8 cellular contexts compared by ENCODE assay signal in genomic region chr11:65110354-65110861, GRCh38. TPM values are rescaled to one million over a fixed set of nuclear protein-coding genes. Genes with fewer than 3 reads are reported as not detected.
DNase-seq lines count a peak whose midpoint lies in the region; ATAC-seq, FAIRE-seq and TF ChIP-seq lines count a peak whose summit lies in the region.

No MANE protein-coding gene starts in this region.

- TF ChIP-seq CTCF in SK-N-SH (IDR thresholded peaks at IDR 0.05) (peak; percentile 89), pancreas (IDR thresholded peaks at IDR 0.05) (peak; percentile 98 to 99 (median 98)), thoracic aorta (IDR thresholded peaks at IDR 0.05) (peak; percentile 100)

- peak; percentile 56 for TF ChIP-seq RAD21 in SK-N-SH (IDR thresholded peaks at IDR 0.05; ENCODE audit: low read length)

- intact Hi-C loops in activated naive CD4-positive, alpha-beta T cell treated with anti-CD3 and anti-CD28 coated beads for 36 hours (cut with micrococcal nuclease) = loop anchor here (1.0 to 5.0 kb wide), 6 partner anchors 8 to 222 kb away; partner anchors contain the start of genes CAPN1, DPF2, POLA2 and SAC3D1
- intact Hi-C loops in pancreas (cut with DNase I) = loop anchor here in 1 of 3 donors (10.0 kb wide), 1 partner anchor 96 kb away; the partner anchor contains the start of gene ARL2

- peak overlapping the region; percentile 29 for H3K4me3 Mint-ChIP-seq in activated naive CD4-positive, alpha-beta T cell treated with anti-CD3 and anti-CD28 coated beads for 36 hours

- peaks cover 38% of the 10 kb centered on the region for H3K4me1 Mint-ChIP-seq in activated naive CD4-positive, alpha-beta T cell treated with anti-CD3 and anti-CD28 coated beads for 36 hours (ENCODE audit: low read depth)

- CTCF ChIA-PET in SK-N-SH (lab: Yijun Ruan, JAX) = interaction anchor here (0.6 to 6.1 kb wide), 29 partner anchors 8 to 860 kb away, joined by 3 to 150 read pairs (median 4); partner anchors contain the start of genes ARL2, CAPN1, CDCA5 and FAU
- CTCF ChIA-PET in activated naive CD4-positive, alpha-beta T cell treated with anti-CD3 and anti-CD28 coated beads for 36 hours (lab: Charles Lee) = interaction anchor here (0.5 to 4.1 kb wide), 27 partner anchors 8 to 264 kb away, joined by 3 to 41 read pairs (median 4); partner anchors contain the start of genes ARL2, CAPN1, CDC42EP2 and DPF2

- peaks cover 9 to 37% of the 10 kb centered on the region in 2 experiments; a peak in 3 of 4 replicates for H3K4me1 ChIP-seq in SK-N-SH (ENCODE audit: control insufficient read depth in 1 of 2, insufficient read depth in 2 of 2, low read depth in 1 of 2, low read length in 1 of 2)
- peaks cover 26 to 29% (median 28%) of the 10 kb centered on the region in 3 donors for H3K4me1 ChIP-seq in pancreas
- peaks cover 17 to 32% of the 10 kb centered on the region in 2 donors for H3K4me1 ChIP-seq in thoracic aorta (ENCODE audit: control insufficient read depth in 1 of 2, low read depth in 2 of 2)

- peak overlapping the region in 1 of 2 experiments; percentile 39; a peak in 3 of 4 replicates for H3K27ac ChIP-seq in SK-N-SH (ENCODE audit: low read depth in 2 of 2, low read length in 1 of 2)
- peak overlapping the region in 1 of 4 donors; percentile 51 for H3K27ac ChIP-seq in pancreas
- peak overlapping the region in 1 of 2 donors; percentile 37 for H3K27ac ChIP-seq in thoracic aorta

- H3K79me2 ChIP-seq in SK-N-SH (ENCODE audit: insufficient read depth) = peaks cover 12% of the 10 kb centered on the region; the same call in 1 of the 2 replicates

- H4K20me1 ChIP-seq in SK-N-SH (ENCODE audit: insufficient read depth) = peaks cover 6% of the 10 kb centered on the region; the same call in 1 of the 2 replicates

- FAIRE-seq in GM12892 (lab: Jason Lieb, UNC) (peak; percentile 98), frontal cortex (lab: Jason Lieb, UNC) (no peak), pancreas (lab: Jason Lieb, UNC) (no peak)

- POLR2A ChIA-PET in SK-N-SH (lab: Yijun Ruan, JAX) = interaction anchor here (0.7 to 4.1 kb wide), 5 partner anchors 8 to 70 kb away, joined by 3 to 27 read pairs (median 8); partner anchors contain the start of genes FAU, MRPL49, SAC3D1 and VPS51

- H3K27me3 Mint-ChIP-seq in activated naive CD4-positive, alpha-beta T cell treated with anti-CD3 and anti-CD28 coated beads for 36 hours (ENCODE audit: low read depth) = no peaks in the 10 kb centered on the region

- peak overlapping the region; percentile 46 for H3K27ac Mint-ChIP-seq in activated naive CD4-positive, alpha-beta T cell treated with anti-CD3 and anti-CD28 coated beads for 36 hours

- DNase-seq in GM12892 (ENCODE audit: insufficient read length) (peak; percentile 88), NCI-H1105 treated with DMSO at 0.1 percent for 48 hours (lab: John Stamatoyannopoulos, UW) (peak; percentile 72), SK-N-SH (peak; percentile 91), frontal cortex (ENCODE audit: low spot score in 2 of 2) (peak; percentile 88 to 90), pancreas (peak; percentile 79 to 99 (median 92)), thoracic aorta (ENCODE audit: low spot score) (peak; percentile 65)
- DNase-seq in activated naive CD4-positive, alpha-beta T cell treated with anti-CD3 and anti-CD28 coated beads for 36 hours = peak; percentile 99

- H3K4me2 ChIP-seq in SK-N-SH = no peak overlapping the region

- H3K27me3 ChIP-seq in SK-N-SH (ENCODE audit: insufficient read depth) (no peaks in the 10 kb centered on the region), pancreas (no peaks in the 10 kb centered on the region), thoracic aorta (replicated peaks; ENCODE audit: insufficient read depth) (no peaks in the 10 kb centered on the region)

- ATAC-seq in pancreas = peak; percentile 34 to 71 (median 56)
- peak; percentile 47 for ATAC-seq in thoracic aorta (ENCODE audit: insufficient number of reproducible peaks, low FRiP score, low read depth)
- no peak for ATAC-seq in GM18517 (IDR thresholded peaks at IDR 0.05; ENCODE audit: unreplicated experiment)

- 3% methylated on average over 14 of the region's 18 CpGs for WGBS in SK-N-SH (ENCODE audit: low lambda C conversion rate)
- WGBS in pancreas, 2 donors = 9 to 10% methylated on average over 18 of the region's 18 CpGs

- H3K9me3 ChIP-seq in SK-N-SH (no peaks in the 10 kb centered on the region), pancreas (no peaks in the 10 kb centered on the region), thoracic aorta (no peaks in the 10 kb centered on the region)

- H2AFZ ChIP-seq in SK-N-SH (ENCODE audit: low read depth) = no peak overlapping the region

- no peak overlapping the region for H3K9ac ChIP-seq in SK-N-SH

- H3K9me3 Mint-ChIP-seq in activated naive CD4-positive, alpha-beta T cell treated with anti-CD3 and anti-CD28 coated beads for 36 hours = no peaks in the 10 kb centered on the region

- TF ChIP-seq POLR2A in GM12892 (IDR thresholded peaks at IDR 0.05; ENCODE audit: low read depth, low read length) = no peak

- TF ChIP-seq EP300 in SK-N-SH (IDR thresholded peaks at IDR 0.05; ENCODE audit: borderline replicate concordance in 1 of 2, low read depth in 1 of 2, low read length in 1 of 2) = no peak

- no peaks in the 10 kb centered on the region for H3K9me2 ChIP-seq in SK-N-SH

- H3K4me3 ChIP-seq in SK-N-SH (ENCODE audit: low read depth in 2 of 2, low read length in 1 of 2) (no peak overlapping the region; a peak in 2 of 4 replicates), pancreas (no peak overlapping the region), thoracic aorta (peak overlapping the region; percentile 24)

- H3K36me3 Mint-ChIP-seq in activated naive CD4-positive, alpha-beta T cell treated with anti-CD3 and anti-CD28 coated beads for 36 hours (ENCODE audit: low read depth) = peaks cover under 1% of the 10 kb centered on the region

- H3K36me3 ChIP-seq in SK-N-SH (replicated peaks in 1 of 2; ENCODE audit: control insufficient read depth in 1 of 2, insufficient read depth in 2 of 2, low read length in 1 of 2) (peaks cover 0 to 26% of the 10 kb centered on the region in 2 experiments), pancreas (peaks cover 0 to 23% (median 7%) of the 10 kb centered on the region in 3 donors), thoracic aorta (peaks cover 25% of the 10 kb centered on the region)

- H3F3A ChIP-seq in SK-N-SH (replicated peaks; ENCODE audit: insufficient read depth) = peaks cover 13% of the 10 kb centered on the region

TF ChIP-seq in SK-N-SH, 30 proteins besides CTCF, POLR2A, EP300 and RAD21:
- peak; percentile 34 for TF ChIP-seq CHD2 (IDR thresholded peaks at IDR 0.05; ENCODE audit: low read length, partially characterized antibody)
- TF ChIP-seq SMC3 (IDR thresholded peaks at IDR 0.05; ENCODE audit: low read depth, low read length) = peak; percentile 61
- no peak for TF ChIP-seq TEAD4 (IDR thresholded peaks at IDR 0.05; ENCODE audit: borderline replicate concordance, insufficient read depth)

RNA-seq across cellular contexts. Expression of gene TM7SF2, which starts 1.3 kb away (rescaled TPM):
- polyA plus RNA-seq in GM12892 (2012; ENCODE audit: missing spikeins) = 13.1 TPM
- 87.8 and 90.0 TPM in 2 replicates for polyA plus RNA-seq in SK-N-SH (2012; rRNA removed)
- 38.0 and 59.9 TPM in 2 replicates for polyA plus RNA-seq in SK-N-SH (2012; cell fraction: cytosol; rRNA removed)
- 161 and 164 TPM in 2 replicates for polyA plus RNA-seq in SK-N-SH (2012; cell fraction: nucleus; rRNA removed)
- 10 to 100 TPM; 10.9 to 11.9 TPM for total RNA-seq in activated naive CD4-positive, alpha-beta T cell treated with anti-CD3 and anti-CD28 coated beads for 36 hours
- total RNA-seq in frontal cortex = 54.6 TPM
- 100 to 1,000 TPM in 1 of 6 donors, 10 to 100 TPM in 5; 12.8 to 176 (median 43.4) TPM for total RNA-seq in pancreas
- polyA plus RNA-seq in pancreas = 100 to 1,000 TPM in 1 of 2 donors, 10 to 100 TPM in 1; 76.8 to 203 TPM
- 10 to 100 TPM in 1 of 2 donors, 1 to 10 TPM in 1; 2.5 to 49.0 TPM for total RNA-seq in thoracic aorta

RNA-seq across cellular contexts. Expression of gene ZNHIT2, which starts 7.1 kb away (rescaled TPM):
- 0.53 TPM for polyA plus RNA-seq in GM12892 (2012; ENCODE audit: missing spikeins)
- polyA plus RNA-seq in SK-N-SH (2012; rRNA removed) (5.6 and 5.9 TPM in 2 replicates), pancreas (10 to 100 TPM; 14.0 to 17.8 TPM)
- 2.4 and 4.1 TPM in 2 replicates for polyA plus RNA-seq in SK-N-SH (2012; cell fraction: cytosol; rRNA removed)
- 4.1 and 8.9 TPM in 2 replicates for polyA plus RNA-seq in SK-N-SH (2012; cell fraction: nucleus; rRNA removed)
- 1 to 10 TPM; 5.6 to 6.1 TPM for total RNA-seq in activated naive CD4-positive, alpha-beta T cell treated with anti-CD3 and anti-CD28 coated beads for 36 hours
- total RNA-seq in frontal cortex (6.1 TPM), pancreas (10 to 100 TPM in 1 of 6 donors, 1 to 10 TPM in 5; 4.3 to 11.7 (median 7.1) TPM), thoracic aorta (10 to 100 TPM; 10.0 to 13.8 TPM)

RNA-seq across cellular contexts. Expression of gene FAU, which starts 11.5 kb away (rescaled TPM):
- polyA plus RNA-seq in GM12892 (2012; ENCODE audit: missing spikeins) = 1,538 TPM
- polyA plus RNA-seq in SK-N-SH (2012; rRNA removed) (912 and 1,210 TPM in 2 replicates), pancreas (100 to 1,000 TPM; 530 to 652 TPM)
- polyA plus RNA-seq in SK-N-SH (2012; cell fraction: cytosol; rRNA removed) = 839 and 875 TPM in 2 replicates
- polyA plus RNA-seq in SK-N-SH (2012; cell fraction: nucleus; rRNA removed) = 329 and 754 TPM in 2 replicates
- 1,000 to 10,000 TPM; 1,272 to 1,294 TPM for total RNA-seq in activated naive CD4-positive, alpha-beta T cell treated with anti-CD3 and anti-CD28 coated beads for 36 hours
- total RNA-seq in frontal cortex (251 TPM), pancreas (100 to 1,000 TPM; 493 to 810 (median 529) TPM), thoracic aorta (100 to 1,000 TPM; 365 to 553 TPM)

RNA-seq across cellular contexts. Expression of gene MRPL49, which starts 11.7 kb away (rescaled TPM):
- polyA plus RNA-seq in GM12892 (2012; ENCODE audit: missing spikeins) = 42.1 TPM
- polyA plus RNA-seq in SK-N-SH (2012; rRNA removed) (56.7 and 89.7 TPM in 2 replicates), pancreas (10 to 100 TPM; 10.3 to 30.3 TPM)
- 50.2 and 68.6 TPM in 2 replicates for polyA plus RNA-seq in SK-N-SH (2012; cell fraction: cytosol; rRNA removed)
- polyA plus RNA-seq in SK-N-SH (2012; cell fraction: nucleus; rRNA removed) = 28.6 and 38.2 TPM in 2 replicates
- total RNA-seq in activated naive CD4-positive, alpha-beta T cell treated with anti-CD3 and anti-CD28 coated beads for 36 hours = 10 to 100 TPM; 49.3 to 51.6 TPM
- total RNA-seq in frontal cortex (29.3 TPM), pancreas (10 to 100 TPM; 13.9 to 31.2 (median 21.4) TPM), thoracic aorta (10 to 100 TPM; 44.6 to 61.1 TPM)

RNA-seq across cellular contexts. Expression of gene VPS51, which starts 14.4 kb away (rescaled TPM):
- 52.3 TPM for polyA plus RNA-seq in GM12892 (2012; ENCODE audit: missing spikeins)
- polyA plus RNA-seq in SK-N-SH (2012; rRNA removed) (59.1 and 59.9 TPM in 2 replicates), pancreas (100 to 1,000 TPM; 119 to 179 TPM)
- polyA plus RNA-seq in SK-N-SH (2012; cell fraction: cytosol; rRNA removed) = 18.5 and 33.0 TPM in 2 replicates
- 93.7 and 181 TPM in 2 replicates for polyA plus RNA-seq in SK-N-SH (2012; cell fraction: nucleus; rRNA removed)
- total RNA-seq in activated naive CD4-positive, alpha-beta T cell treated with anti-CD3 and anti-CD28 coated beads for 36 hours = 10 to 100 TPM; 90.8 to 96.0 TPM
- total RNA-seq in frontal cortex (229 TPM), pancreas (100 to 1,000 TPM in 5 of 6 donors, 10 to 100 TPM in 1; 85.4 to 150 (median 130) TPM), thoracic aorta (100 to 1,000 TPM; 333 to 498 TPM)
